ENCODE assay signal across 1 cellular context in genomic region chr1:23563755-23564374, GRCh38.
TF ChIP-seq lines count a peak whose summit lies in the region.

No MANE protein-coding gene starts in this region.

TF ChIP-seq in HCT116, 20 proteins besides CTCF, POLR2A, EP300 and RAD21 (continued from another document):
- TF ChIP-seq CBX3 (IDR thresholded peaks at IDR 0.05; ENCODE audit: low read depth) (no peak), YY1 (IDR thresholded peaks at IDR 0.05; ENCODE audit: extremely low read depth, insufficient replicate concordance, low read depth, low read length) (no peak), ZFX (IDR thresholded peaks at IDR 0.05) (no peak), EZH2 (IDR thresholded peaks at IDR 0.05) (no peak), ZNF274 (IDR thresholded peaks at IDR 0.05; ENCODE audit: low read depth, low read length) (no peak), SIN3A (IDR thresholded peaks at IDR 0.05; ENCODE audit: low read depth) (no peak), CEBPB (IDR thresholded peaks at IDR 0.05; ENCODE audit: low read depth) (no peak), EZH2phosphoT487 (IDR thresholded peaks at IDR 0.05; ENCODE audit: borderline replicate concordance) (no peak), POLR2AphosphoS5 (IDR thresholded peaks at IDR 0.05; ENCODE audit: low read depth, low read length) (no peak)
- TF ChIP-seq, protein P1, sequence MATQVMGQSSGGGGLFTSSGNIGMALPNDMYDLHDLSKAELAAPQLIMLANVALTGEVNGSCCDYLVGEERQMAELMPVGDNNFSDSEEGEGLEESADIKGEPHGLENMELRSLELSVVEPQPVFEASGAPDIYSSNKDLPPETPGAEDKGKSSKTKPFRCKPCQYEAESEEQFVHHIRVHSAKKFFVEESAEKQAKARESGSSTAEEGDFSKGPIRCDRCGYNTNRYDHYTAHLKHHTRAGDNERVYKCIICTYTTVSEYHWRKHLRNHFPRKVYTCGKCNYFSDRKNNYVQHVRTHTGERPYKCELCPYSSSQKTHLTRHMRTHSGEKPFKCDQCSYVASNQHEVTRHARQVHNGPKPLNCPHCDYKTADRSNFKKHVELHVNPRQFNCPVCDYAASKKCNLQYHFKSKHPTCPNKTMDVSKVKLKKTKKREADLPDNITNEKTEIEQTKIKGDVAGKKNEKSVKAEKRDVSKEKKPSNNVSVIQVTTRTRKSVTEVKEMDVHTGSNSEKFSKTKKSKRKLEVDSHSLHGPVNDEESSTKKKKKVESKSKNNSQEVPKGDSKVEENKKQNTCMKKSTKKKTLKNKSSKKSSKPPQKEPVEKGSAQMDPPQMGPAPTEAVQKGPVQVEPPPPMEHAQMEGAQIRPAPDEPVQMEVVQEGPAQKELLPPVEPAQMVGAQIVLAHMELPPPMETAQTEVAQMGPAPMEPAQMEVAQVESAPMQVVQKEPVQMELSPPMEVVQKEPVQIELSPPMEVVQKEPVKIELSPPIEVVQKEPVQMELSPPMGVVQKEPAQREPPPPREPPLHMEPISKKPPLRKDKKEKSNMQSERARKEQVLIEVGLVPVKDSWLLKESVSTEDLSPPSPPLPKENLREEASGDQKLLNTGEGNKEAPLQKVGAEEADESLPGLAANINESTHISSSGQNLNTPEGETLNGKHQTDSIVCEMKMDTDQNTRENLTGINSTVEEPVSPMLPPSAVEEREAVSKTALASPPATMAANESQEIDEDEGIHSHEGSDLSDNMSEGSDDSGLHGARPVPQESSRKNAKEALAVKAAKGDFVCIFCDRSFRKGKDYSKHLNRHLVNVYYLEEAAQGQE (IDR thresholded peaks at IDR 0.05; ENCODE audit: low read depth), result no peak
- TF ChIP-seq, protein P2, sequence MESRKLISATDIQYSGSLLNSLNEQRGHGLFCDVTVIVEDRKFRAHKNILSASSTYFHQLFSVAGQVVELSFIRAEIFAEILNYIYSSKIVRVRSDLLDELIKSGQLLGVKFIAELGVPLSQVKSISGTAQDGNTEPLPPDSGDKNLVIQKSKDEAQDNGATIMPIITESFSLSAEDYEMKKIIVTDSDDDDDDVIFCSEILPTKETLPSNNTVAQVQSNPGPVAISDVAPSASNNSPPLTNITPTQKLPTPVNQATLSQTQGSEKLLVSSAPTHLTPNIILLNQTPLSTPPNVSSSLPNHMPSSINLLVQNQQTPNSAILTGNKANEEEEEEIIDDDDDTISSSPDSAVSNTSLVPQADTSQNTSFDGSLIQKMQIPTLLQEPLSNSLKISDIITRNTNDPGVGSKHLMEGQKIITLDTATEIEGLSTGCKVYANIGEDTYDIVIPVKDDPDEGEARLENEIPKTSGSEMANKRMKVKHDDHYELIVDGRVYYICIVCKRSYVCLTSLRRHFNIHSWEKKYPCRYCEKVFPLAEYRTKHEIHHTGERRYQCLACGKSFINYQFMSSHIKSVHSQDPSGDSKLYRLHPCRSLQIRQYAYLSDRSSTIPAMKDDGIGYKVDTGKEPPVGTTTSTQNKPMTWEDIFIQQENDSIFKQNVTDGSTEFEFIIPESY (IDR thresholded peaks at IDR 0.05; ENCODE audit: extremely low read depth, insufficient replicate concordance, low read length), result no peak
